Comparison of ENCODE assay signal across 1 cellular context in genomic region chr20:50400705-50401045, GRCh38.
TF ChIP-seq lines count a peak whose summit lies in the region.

No MANE protein-coding gene starts in this region.

TF ChIP-seq in A549, 52 proteins besides CTCF, POLR2A, EP300 and RAD21 (continued from another document):
- no peak for TF ChIP-seq ELK1 (IDR thresholded peaks at IDR 0.05; ENCODE audit: low read depth, low read length)
- no peak for TF ChIP-seq ZFP36 (IDR thresholded peaks at IDR 0.05; ENCODE audit: borderline replicate concordance, partially characterized antibody)
- no peak for TF ChIP-seq TP53 (CRISPR knock-in tag; IDR thresholded peaks at IDR 0.05)
- TF ChIP-seq RFX5 (IDR thresholded peaks at IDR 0.05): no peak
